Comparison of ENCODE assay signal across 29 cellular contexts in genomic region chr10:125362966-125363365, GRCh38.
"Had no signal": no experiment of that assay in that cellular context is flagged by ENCODE, and none has a peak within 500 bp of the region (broad histone marks: within the 10 kb centered on the region; RNA-seq: fewer than 3 reads in every experiment).

No MANE protein-coding gene starts in this region.

- H3K27ac Mint-ChIP-seq: stimulated activated effector memory CD8-positive, alpha-beta T cell treated with anti-CD3 and anti-CD28 coated beads, Interleukin-12 subunit alpha, Interleukin-12 subunit beta, amount 100 ng/mL, for 72 hours; stimulated activated memory B cell treated with anti-CD40 and anti-IgM and Interleukin-4, amounts not matched to agents 10 μg/mL and 1 μg/mL and 100 μg/mL, for 72 hours; stimulated activated naive B cell treated with anti-CD40 and anti-IgM and Interleukin-4, amounts not matched to agents 10 μg/mL and 1 μg/mL and 100 μg/mL, for 72 hours; stimulated activated naive CD8-positive, alpha-beta T cell treated with anti-CD3 and anti-CD28 coated beads, Interleukin-15, amount 100 ng/mL, for 72 hours; stimulated activated naive CD8-positive, alpha-beta T cell treated with anti-CD3 and anti-CD28 coated beads, Interleukin-15, Interleukin-2, amounts not matched to agents 100 ng/mL and 50 ng/mL, for 24 hours; type B pancreatic cell had no signal

- H3K27ac ChIP-seq: stomach, suprapubic skin, testis, thoracic aorta, thyroid gland, tibial artery, tibial nerve, transverse colon, upper lobe of left lung, upper lobe of right lung, uterus, vagina had no signal

- H3K27me3 Mint-ChIP-seq: stimulated activated memory B cell treated with anti-CD40 and anti-IgM and Interleukin-4, amounts not matched to agents 10 μg/mL and 1 μg/mL and 100 μg/mL, for 72 hours had no signal

- H3K27me3 ChIP-seq: stomach, suprapubic skin, testis, thyroid gland, tibial nerve, transverse colon, upper lobe of left lung, upper lobe of right lung, uterus, vagina had no signal

- DNase-seq: stimulated activated CD4-positive, alpha-beta T cell treated with anti-CD3 and anti-CD28 coated beads, Interleukin-2, amount 100 ng/mL, for 48 hours; stimulated activated CD4-positive, alpha-beta T cell treated with anti-CD3 and anti-CD28 coated beads, Interleukin-4, amount 100 ng/mL, for 1 hour; stimulated activated CD4-positive, alpha-beta T cell treated with anti-CD3 and anti-CD28 coated beads, Interleukin-4, amount 100 ng/mL, for 24 hours; stimulated activated CD4-positive, alpha-beta T cell treated with anti-CD3 and anti-CD28 coated beads, Interleukin-4, amount 100 ng/mL, for 4 hours; stimulated activated CD8-positive, alpha-beta memory T cell treated with anti-CD3 and anti-CD28 coated beads, Interleukin-4, amount 100 ng/mL, for 48 hours; stimulated activated naive B cell treated with anti-CD40 and anti-IgM and Interleukin-4, amounts not matched to agents 10 μg/mL and 1 μg/mL and 100 μg/mL, for 72 hours; stimulated activated naive CD4-positive, alpha-beta T cell; stimulated activated naive CD4-positive, alpha-beta T cell treated with Interleukin-2 at 50 U/mL for 16 hours; stimulated activated naive CD8-positive, alpha-beta T cell treated with anti-CD3 and anti-CD28 coated beads, Interleukin-15, amount 100 ng/mL, for 72 hours; stimulated activated naive CD8-positive, alpha-beta T cell treated with anti-CD3 and anti-CD28 coated beads, Interleukin-15, Interleukin-2, amounts not matched to agents 100 U/mL and 50 U/mL, for 24 hours; stomach; substantia nigra; testis; thyroid gland; tibial artery; transverse colon; trophoblast cell; upper lobe of left lung; upper lobe of right lung; uterus had no signal

- H3K36me3 Mint-ChIP-seq: stimulated activated effector memory CD8-positive, alpha-beta T cell treated with anti-CD3 and anti-CD28 coated beads, Interleukin-12 subunit alpha, Interleukin-12 subunit beta, amount 100 ng/mL, for 72 hours; stimulated activated memory B cell treated with anti-CD40 and anti-IgM and Interleukin-4, amounts not matched to agents 10 μg/mL and 1 μg/mL and 100 μg/mL, for 72 hours; type B pancreatic cell had no signal

- H3K4me3 Mint-ChIP-seq: stimulated activated effector memory CD8-positive, alpha-beta T cell treated with anti-CD3 and anti-CD28 coated beads, Interleukin-12 subunit alpha, Interleukin-12 subunit beta, amount 100 ng/mL, for 72 hours; stimulated activated memory B cell treated with anti-CD40 and anti-IgM and Interleukin-4, amounts not matched to agents 10 μg/mL and 1 μg/mL and 100 μg/mL, for 72 hours; stimulated activated naive B cell treated with anti-CD40 and anti-IgM and Interleukin-4, amounts not matched to agents 10 μg/mL and 1 μg/mL and 100 μg/mL, for 72 hours; stimulated activated naive CD8-positive, alpha-beta T cell treated with anti-CD3 and anti-CD28 coated beads, Interleukin-15, amount 100 ng/mL, for 72 hours; stimulated activated naive CD8-positive, alpha-beta T cell treated with anti-CD3 and anti-CD28 coated beads, Interleukin-15, Interleukin-2, amounts not matched to agents 100 ng/mL and 50 ng/mL, for 24 hours; type B pancreatic cell had no signal

- ATAC-seq: stimulated activated effector memory CD8-positive, alpha-beta T cell treated with anti-CD3 and anti-CD28 coated beads, Interleukin-12 subunit alpha, Interleukin-12 subunit beta, amount 100 ng/mL, for 72 hours; stimulated activated memory B cell treated with anti-CD40 and anti-IgM and Interleukin-4, amounts not matched to agents 10 μg/mL and 1 μg/mL and 100 μg/mL, for 72 hours; stimulated activated naive B cell treated with anti-CD40 and anti-IgM and Interleukin-4, amounts not matched to agents 10 μg/mL and 1 μg/mL and 100 μg/mL, for 72 hours; stimulated activated naive CD8-positive, alpha-beta T cell treated with anti-CD3 and anti-CD28 coated beads, Interleukin-15, amount 100 ng/mL, for 72 hours; stimulated activated naive CD8-positive, alpha-beta T cell treated with anti-CD3 and anti-CD28 coated beads, Interleukin-15, Interleukin-2, amounts not matched to agents 100 U/mL and 50 U/mL, for 24 hours; upper lobe of right lung had no signal

- H3K36me3 ChIP-seq: stomach, suprapubic skin, thoracic aorta, thyroid gland, tibial artery, tibial nerve, transverse colon, upper lobe of left lung, upper lobe of right lung, uterus, vagina had no signal

- H3K4me1 Mint-ChIP-seq: stimulated activated effector memory CD8-positive, alpha-beta T cell treated with anti-CD3 and anti-CD28 coated beads, Interleukin-12 subunit alpha, Interleukin-12 subunit beta, amount 100 ng/mL, for 72 hours; stimulated activated memory B cell treated with anti-CD40 and anti-IgM and Interleukin-4, amounts not matched to agents 10 μg/mL and 1 μg/mL and 100 μg/mL, for 72 hours; stimulated activated naive B cell treated with anti-CD40 and anti-IgM and Interleukin-4, amounts not matched to agents 10 μg/mL and 1 μg/mL and 100 μg/mL, for 72 hours; stimulated activated naive CD8-positive, alpha-beta T cell treated with anti-CD3 and anti-CD28 coated beads, Interleukin-15, amount 100 ng/mL, for 72 hours had no signal

- H3K4me1 ChIP-seq: stomach, suprapubic skin, testis, thyroid gland, tibial artery, tibial nerve, transverse colon, upper lobe of left lung, upper lobe of right lung, uterus, vagina had no signal

- FAIRE-seq: urothelium cell line had no signal

- H3K9me3 ChIP-seq: stomach, suprapubic skin, testis, thoracic aorta, thyroid gland, transverse colon, upper lobe of right lung, uterus, vagina had no signal

- H3K4me3 ChIP-seq: stomach, suprapubic skin, testis, thoracic aorta, thyroid gland, tibial artery, tibial nerve, transverse colon, upper lobe of left lung, upper lobe of right lung, uterus, vagina had no signal
